24 cellular contexts compared by ENCODE assay signal in genomic region chr18:6565336-6566081, GRCh38.
"Had no signal": no experiment of that assay in that cellular context is flagged by ENCODE, and none has a peak within 500 bp of the region (broad histone marks: within the 10 kb centered on the region; RNA-seq: fewer than 3 reads in every experiment).

No MANE protein-coding gene starts in this region.

- H3K9me3 Mint-ChIP-seq: activated CD4-positive, alpha-beta T cell treated with anti-CD3 and anti-CD28 coated beads, Interleukin-2, amount 10 ng/mL, durations not matched to agents 7 days and 5 days; activated naive CD4-positive, alpha-beta T cell treated with anti-CD3 and anti-CD28 coated beads for 36 hours; activated T-cell treated with anti-CD3 and anti-CD28 coated beads, Interleukin-2, amount 50 U/mL, for 24 hours; natural killer cell had no signal

- H3K4me1 ChIP-seq: gastrocnemius medialis, parathyroid adenoma, sigmoid colon, uterus had no signal

- H3K79me2 ChIP-seq: parathyroid adenoma had no signal

- H3K4me3 Mint-ChIP-seq: activated CD4-positive, alpha-beta T cell treated with anti-CD3 and anti-CD28 coated beads, Interleukin-2, amount 10 ng/mL, durations not matched to agents 7 days and 5 days; activated CD8-positive, alpha-beta T cell treated with anti-CD3 and anti-CD28 coated beads, Interleukin-2, amount 10 ng/mL, durations not matched to agents 7 days and 5 days; activated naive CD4-positive, alpha-beta T cell treated with anti-CD3 and anti-CD28 coated beads for 36 hours; activated T-cell treated with anti-CD3 and anti-CD28 coated beads, Interleukin-2, amount 50 U/mL, for 24 hours; brain; memory B cell; natural killer cell; stimulated activated effector memory CD8-positive, alpha-beta T cell treated with anti-CD3 and anti-CD28 coated beads, Interleukin-12 subunit alpha, Interleukin-12 subunit beta, amount 100 ng/mL, for 72 hours; T-cell had no signal

- H3K4me1 Mint-ChIP-seq: activated CD4-positive, alpha-beta T cell treated with anti-CD3 and anti-CD28 coated beads, Interleukin-2, amount 10 ng/mL, durations not matched to agents 7 days and 5 days; memory B cell; natural killer cell; stimulated activated effector memory CD8-positive, alpha-beta T cell treated with anti-CD3 and anti-CD28 coated beads, Interleukin-12 subunit alpha, Interleukin-12 subunit beta, amount 100 ng/mL, for 72 hours; T-cell had no signal

- H3K27ac ChIP-seq: dorsolateral prefrontal cortex, gastrocnemius medialis, neutrophil, parathyroid adenoma, sigmoid colon, stomach, thoracic aorta, uterus had no signal

- H3K27me3 ChIP-seq: gastrocnemius medialis, neutrophil, sigmoid colon, stomach, uterus had no signal

- H3K36me3 Mint-ChIP-seq: brain; memory B cell; natural killer cell; stimulated activated effector memory CD8-positive, alpha-beta T cell treated with anti-CD3 and anti-CD28 coated beads, Interleukin-12 subunit alpha, Interleukin-12 subunit beta, amount 100 ng/mL, for 72 hours; T-cell had no signal

- H3K9ac ChIP-seq: parathyroid adenoma had no signal

- FAIRE-seq: colon had no signal

- H3K27ac Mint-ChIP-seq: activated CD4-positive, alpha-beta T cell treated with anti-CD3 and anti-CD28 coated beads, Interleukin-2, amount 10 ng/mL, durations not matched to agents 7 days and 5 days; activated CD8-positive, alpha-beta T cell treated with anti-CD3 and anti-CD28 coated beads, Interleukin-2, amount 10 ng/mL, durations not matched to agents 7 days and 5 days; activated naive CD4-positive, alpha-beta T cell treated with anti-CD3 and anti-CD28 coated beads for 36 hours; activated T-cell treated with anti-CD3 and anti-CD28 coated beads, Interleukin-2, amount 50 U/mL, for 24 hours; activated T-helper 2 cell treated with anti-CD3 and anti-CD28 coated beads, Interferon-gamma antibody, Interleukin-2, Interleukin-4, amounts not matched to agents 10 μg/mL and 5 μg/mL and 100 μg/mL, durations not matched to agents 14 hours and 24 hours and 36 hours; brain; memory B cell; natural killer cell; stimulated activated effector memory CD8-positive, alpha-beta T cell treated with anti-CD3 and anti-CD28 coated beads, Interleukin-12 subunit alpha, Interleukin-12 subunit beta, amount 100 ng/mL, for 72 hours; T-cell had no signal

- H3K4me3 ChIP-seq: dorsolateral prefrontal cortex, gastrocnemius medialis, sigmoid colon, stomach, thoracic aorta, uterus had no signal

- DNase-seq: activated CD4-positive, alpha-beta T cell treated with anti-CD3 and anti-CD28 coated beads, Interleukin-2, amount 10 ng/mL, durations not matched to agents 7 days and 5 days; activated CD8-positive, alpha-beta T cell treated with anti-CD3 and anti-CD28 coated beads, Interleukin-2, amount 10 ng/mL, durations not matched to agents 7 days and 5 days; activated naive CD4-positive, alpha-beta T cell treated with anti-CD3 and anti-CD28 coated beads for 36 hours; activated T-cell treated with anti-CD3 and anti-CD28 coated beads, Interleukin-2, amount 50 U/mL, for 24 hours; central memory CD4-positive, alpha-beta T cell; dorsolateral prefrontal cortex; gastrocnemius medialis; head of caudate nucleus; natural killer cell; sigmoid colon; stimulated activated CD4-positive, alpha-beta T cell treated with anti-CD3 and anti-CD28 coated beads, Interleukin-4, amount 100 ng/mL, for 24 hours; stomach; T-cell; T-helper 9 cell; uterus had no signal

- ATAC-seq: activated CD4-positive, CD25-positive, alpha-beta regulatory T cell treated with anti-CD3 and anti-CD28 coated beads, Interleukin-2, amount 50 U/mL, for 24 hours; activated CD8-positive, alpha-beta T cell treated with anti-CD3 and anti-CD28 coated beads, Interleukin-2, amount 10 ng/mL, durations not matched to agents 7 days and 5 days; gastrocnemius medialis; natural killer cell; stimulated activated effector memory CD8-positive, alpha-beta T cell treated with anti-CD3 and anti-CD28 coated beads, Interleukin-12 subunit alpha, Interleukin-12 subunit beta, amount 100 ng/mL, for 72 hours; T-cell had no signal

- H3K36me3 ChIP-seq: gastrocnemius medialis, neutrophil, sigmoid colon, stomach, thoracic aorta, uterus had no signal

- H3K9me3 ChIP-seq: gastrocnemius medialis, neutrophil, sigmoid colon, stomach, thoracic aorta, uterus had no signal

- H2AFZ ChIP-seq: parathyroid adenoma had no signal

- H3K27me3 Mint-ChIP-seq: activated CD4-positive, alpha-beta T cell treated with anti-CD3 and anti-CD28 coated beads, Interleukin-2, amount 10 ng/mL, durations not matched to agents 7 days and 5 days; activated T-cell treated with anti-CD3 and anti-CD28 coated beads, Interleukin-2, amount 50 U/mL, for 24 hours; brain; memory B cell; T-cell had no signal
